Comparison of ENCODE assay signal across 8 cellular contexts in the genomic region with DNA sequence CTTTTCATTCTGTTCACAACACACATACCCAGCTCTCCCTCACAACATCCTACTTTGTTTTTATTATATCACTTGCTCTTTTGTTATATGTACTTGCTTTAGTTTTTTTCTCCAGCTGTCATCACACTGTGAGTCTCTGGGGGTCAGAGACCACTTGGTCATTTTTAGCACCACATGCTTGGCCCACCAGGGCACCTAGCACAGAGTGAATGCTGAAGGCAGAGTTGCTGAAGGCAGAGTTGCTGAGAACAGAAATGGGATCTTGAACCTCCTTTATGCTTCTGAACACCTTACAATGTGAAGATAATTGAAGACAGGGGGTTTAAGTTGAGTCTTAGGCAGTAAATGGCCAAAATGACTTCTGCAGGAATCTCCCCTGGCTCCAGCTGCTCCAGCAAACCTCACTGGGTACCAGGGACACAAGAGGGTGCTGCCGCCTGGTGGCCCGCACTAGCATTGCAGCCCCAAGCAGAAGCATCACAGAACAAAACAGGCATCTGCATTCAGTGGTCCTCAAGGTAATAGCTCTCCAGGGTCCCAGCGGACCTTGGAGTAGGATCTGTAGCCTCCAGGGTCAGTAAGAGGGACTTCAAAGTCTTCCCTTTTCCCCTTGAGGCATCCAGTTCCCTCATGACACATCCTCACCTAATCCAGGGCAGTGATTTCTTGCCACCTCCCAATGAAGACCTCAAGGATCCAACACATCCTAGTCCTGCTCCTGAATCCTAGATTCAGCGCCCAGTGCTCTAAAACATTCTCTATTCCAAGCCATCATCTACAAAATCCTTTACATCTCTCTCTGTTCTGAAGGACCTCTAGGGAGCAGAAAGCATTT.
DNase-seq lines count a peak whose midpoint lies in the region; ATAC-seq and TF ChIP-seq lines count a peak whose summit lies in the region.

No MANE protein-coding gene starts in this region.

- DNase-seq in stimulated activated CD4-positive, alpha-beta T cell treated with anti-CD3 and anti-CD28 coated beads, Interleukin-1b, Interleukin-23, amount 100 ng/mL, for 48 hours, result peak; percentile 11
- DNase-seq in stimulated activated CD4-positive, alpha-beta T cell treated with anti-CD3 and anti-CD28 coated beads, Interleukin-4, amount 100 ng/mL, for 4 hours, result no peak
- peak; percentile 4 for DNase-seq in NCI-H69 (lab: John Stamatoyannopoulos, UW)
- DNase-seq in erythroblast (lab: John Stamatoyannopoulos, UW), result peak; percentile 8 to 9
- no peak for DNase-seq in coronary artery (ENCODE audit: low spot score)
- DNase-seq in thyroid gland, result no peak
- DNase-seq in mucosa of gallbladder (ENCODE audit: low spot score), result no peak

- no peaks in the 10 kb centered on the region for H3K9me3 ChIP-seq in thyroid gland

- intact Hi-C loops in thyroid gland (cut with DNase I), result no loop called here

- H3K36me3 ChIP-seq in thyroid gland, result no peaks in the 10 kb centered on the region

- TF ChIP-seq CTCF in coronary artery (IDR thresholded peaks at IDR 0.05), result no peak
- peak in 1 of 6 experiments; percentile 8 for TF ChIP-seq CTCF in thyroid gland (IDR thresholded peaks at IDR 0.05)

- no peaks in the 10 kb centered on the region for H3K4me1 ChIP-seq in thyroid gland

- H3K27ac ChIP-seq in coronary artery (no peak overlapping the region), thyroid gland (no peak overlapping the region)

- H3K4me3 ChIP-seq in coronary artery (no peak overlapping the region), thyroid gland (replicated peaks in 1 of 3) (no peak overlapping the region)

- no peak for ATAC-seq in GM18873 (IDR thresholded peaks at IDR 0.05; ENCODE audit: low FRiP score, unreplicated experiment)

- 6% methylated on average over 4 of the region's 4 CpGs for WGBS in thyroid gland, 2 donors

- TF ChIP-seq POLR2A in erythroblast (IDR thresholded peaks at IDR 0.05; ENCODE audit: low read length) (no peak), thyroid gland (IDR thresholded peaks at IDR 0.05) (no peak)

- H3K27me3 ChIP-seq in thyroid gland, result no peaks in the 10 kb centered on the region

Comparison
In these comparisons a context has a peak if more than half of its experiments do, and no peak if none do; other contexts are left out.
1. DNase-seq: peak in stimulated activated CD4-positive, alpha-beta T cell treated with anti-CD3 and anti-CD28 coated beads, Interleukin-1b, Interleukin-23, amount 100 ng/mL, for 48 hours (single experiment), NCI-H69 (single experiment) and erythroblast (2 of 2); none in stimulated activated CD4-positive, alpha-beta T cell treated with anti-CD3 and anti-CD28 coated beads, Interleukin-4, amount 100 ng/mL, for 4 hours (0 of 2), coronary artery (single experiment), thyroid gland (0 of 2) and mucosa of gallbladder (single experiment).